ENCODE assay signal across 12 cellular contexts in the genomic region with DNA sequence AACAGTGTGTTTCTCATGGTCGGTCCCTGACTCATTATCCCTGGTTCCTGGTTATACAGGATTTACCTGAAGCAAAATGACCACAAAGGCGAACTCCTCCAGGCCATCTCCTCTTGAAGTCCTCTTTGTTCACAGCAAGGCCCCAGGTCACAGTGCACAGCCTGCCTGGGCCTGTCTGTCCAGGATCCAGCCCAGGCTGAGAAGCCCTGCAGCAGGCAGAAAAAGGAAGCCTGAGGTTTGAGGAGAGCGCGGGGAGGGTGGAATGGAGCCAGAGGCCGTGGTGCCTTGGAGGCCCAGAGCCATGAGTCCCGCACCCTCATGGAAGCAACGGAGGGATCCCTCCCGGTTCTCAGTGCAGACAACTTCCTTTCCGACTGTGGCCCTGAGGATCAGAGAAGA.
DNase-seq lines count a peak whose midpoint lies in the region; TF ChIP-seq lines count a peak whose summit lies in the region.
"Had no signal": no experiment of that assay in that cellular context is flagged by ENCODE, and none has a peak within 500 bp of the region (broad histone marks: within the 10 kb centered on the region; RNA-seq: fewer than 3 reads in every experiment).

No MANE protein-coding gene starts in this region.

- H3K27ac ChIP-seq in HUES64 (ENCODE audit: low read depth, low read length), result peak overlapping the region; percentile 2; the same call in 1 of the 2 replicates
- H3K27ac ChIP-seq: GM23248, VCaP had no signal

- intact Hi-C loops in Calu3 (cut with micrococcal nuclease; ENCODE audit: unreplicated experiment), result no loop called here

- H3K4me1 ChIP-seq in HUES64 (ENCODE audit: insufficient read depth, low read length) (peaks cover 39% of the 10 kb centered on the region), HAP-1 (peaks cover 8% of the 10 kb centered on the region)

- DNase-seq in Calu3 (peak; percentile 18), mesothelial cell of epicardium (ENCODE audit: low spot score in 2 of 2, unreplicated experiment in 2 of 2) (no peak), T-helper 2 cell (no peak), OCI-M1 (lab: John Stamatoyannopoulos, UW) (no peak), HAP-1 (ENCODE audit: low spot score in 2 of 2) (no peak)
- DNase-seq: activated CD8-positive, alpha-beta T cell treated with anti-CD3 and anti-CD28 coated beads for 36 hours; GM23248; naive thymus-derived CD4-positive, alpha-beta T cell had no signal

- H3K27me3 ChIP-seq in HUES64 (ENCODE audit: insufficient read depth, low read length) (no peaks in the 10 kb centered on the region), HAP-1 (ENCODE audit: low read depth) (no peaks in the 10 kb centered on the region)

- H3K36me3 Mint-ChIP-seq in Calu3 (ENCODE audit: insufficient read depth, unreplicated experiment), result no peaks in the 10 kb centered on the region
- H3K36me3 Mint-ChIP-seq in brain, result no peaks in the 10 kb centered on the region
- no peaks in the 10 kb centered on the region for H3K36me3 Mint-ChIP-seq in mesothelial cell of epicardium
- H3K36me3 Mint-ChIP-seq: naive thymus-derived CD4-positive, alpha-beta T cell had no signal

- no peak overlapping the region for H3K27ac Mint-ChIP-seq in Calu3 (ENCODE audit: unreplicated experiment)
- H3K27ac Mint-ChIP-seq in brain, result peak overlapping the region; percentile 33 to 95 (median 77)
- H3K27ac Mint-ChIP-seq in mesothelial cell of epicardium, result peak overlapping the region; percentile 85
- H3K27ac Mint-ChIP-seq: activated CD8-positive, alpha-beta T cell treated with anti-CD3 and anti-CD28 coated beads for 36 hours; activated T-helper 1 cell treated with anti-CD3 and anti-CD28 coated beads, Interleukin-12 subunit alpha, Interleukin-12 subunit beta, Interleukin-2, Interleukin-4 antibody, amounts not matched to agents 30 ng/mL and 10 ng/mL and 1 ng/mL, durations not matched to agents 14 hours and 24 hours and 36 hours had no signal

- no peaks in the 10 kb centered on the region for H3K27me3 Mint-ChIP-seq in Calu3 (ENCODE audit: unreplicated experiment)
- H3K27me3 Mint-ChIP-seq in brain, result no peaks in the 10 kb centered on the region
- H3K27me3 Mint-ChIP-seq in mesothelial cell of epicardium (ENCODE audit: low read depth), result no peaks in the 10 kb centered on the region
- H3K27me3 Mint-ChIP-seq: activated CD8-positive, alpha-beta T cell treated with anti-CD3 and anti-CD28 coated beads for 36 hours; naive thymus-derived CD4-positive, alpha-beta T cell had no signal

- no peak overlapping the region for H3K4me3 Mint-ChIP-seq in Calu3 (ENCODE audit: low read depth, unreplicated experiment)
- no peak overlapping the region for H3K4me3 Mint-ChIP-seq in brain
- H3K4me3 Mint-ChIP-seq in mesothelial cell of epicardium, result no peak overlapping the region
- H3K4me3 Mint-ChIP-seq: activated CD8-positive, alpha-beta T cell treated with anti-CD3 and anti-CD28 coated beads for 36 hours; activated T-helper 1 cell treated with anti-CD3 and anti-CD28 coated beads, Interleukin-12 subunit alpha, Interleukin-12 subunit beta, Interleukin-2, Interleukin-4 antibody, amounts not matched to agents 30 ng/mL and 10 ng/mL and 1 ng/mL, durations not matched to agents 14 hours and 24 hours and 36 hours; naive thymus-derived CD4-positive, alpha-beta T cell had no signal

- no peaks in the 10 kb centered on the region for H3K36me3 ChIP-seq in HUES64 (ENCODE audit: insufficient read depth, low read length)
- H3K36me3 ChIP-seq in HAP-1 (replicated peaks), result no peaks in the 10 kb centered on the region

- TF ChIP-seq CTCF in Calu3 (IDR thresholded peaks at IDR 0.05; ENCODE audit: unreplicated experiment) (no peak), brain (conservative IDR thresholded peaks at IDR 0.05) (no peak), mesothelial cell of epicardium (IDR thresholded peaks at IDR 0.05; ENCODE audit: unreplicated experiment) (no peak)

- 92% methylated on average over 9 of the region's 9 CpGs for WGBS in HUES64

- BruUV-seq in Calu3 (replicated peaks; lab: Mats Ljungman, UMichigan), result no TSS peak

- no peaks in the 10 kb centered on the region for H3K9me3 ChIP-seq in HUES64 (ENCODE audit: insufficient read depth, low read depth, low read length)
- H3K9me3 ChIP-seq in HAP-1, result no peaks in the 10 kb centered on the region

- H3K9ac ChIP-seq in HUES64 (ENCODE audit: low read depth, low read length), result no peak overlapping the region
- H3K9ac ChIP-seq: GM23248 had no signal

- no peak overlapping the region for H3K4me3 ChIP-seq in HUES64 (ENCODE audit: low read length)
- no peak overlapping the region for H3K4me3 ChIP-seq in HAP-1
- H3K4me3 ChIP-seq: GM23248 had no signal

- CTCF ChIA-PET in Calu3 (lab: Charles Lee), result interaction anchor here (1.2 kb wide), 1 partner anchor 179 kb away, joined by 3 read pairs; no protein-coding TSS in a partner anchor

- H3K4me1 Mint-ChIP-seq in Calu3 (ENCODE audit: low read depth, unreplicated experiment) (peaks cover 41% of the 10 kb centered on the region), brain (peaks cover 85% of the 10 kb centered on the region), mesothelial cell of epicardium (peaks cover 72% of the 10 kb centered on the region)

- H3K9me3 Mint-ChIP-seq in Calu3 (ENCODE audit: low read depth, unreplicated experiment), result no peaks in the 10 kb centered on the region
- H3K9me3 Mint-ChIP-seq in brain, result no peaks in the 10 kb centered on the region
- H3K9me3 Mint-ChIP-seq in mesothelial cell of epicardium, result no peaks in the 10 kb centered on the region
- H3K9me3 Mint-ChIP-seq: activated CD8-positive, alpha-beta T cell treated with anti-CD3 and anti-CD28 coated beads for 36 hours; activated T-helper 1 cell treated with anti-CD3 and anti-CD28 coated beads, Interleukin-12 subunit alpha, Interleukin-12 subunit beta, Interleukin-2, Interleukin-4 antibody, amounts not matched to agents 30 ng/mL and 10 ng/mL and 1 ng/mL, durations not matched to agents 14 hours and 24 hours and 36 hours; naive thymus-derived CD4-positive, alpha-beta T cell had no signal

- in situ Hi-C loops in HAP-1 (cut with MboI; ENCODE audit: low sequenced_read_pairs), result loop anchor here (25.0 kb wide), 1 partner anchor 91 kb away; no protein-coding TSS in a partner anchor
